14 cellular contexts compared by ENCODE assay signal in genomic region chr11:18769802-18770456, GRCh38. TPM values are rescaled to one million over a fixed set of nuclear protein-coding genes. Genes with fewer than 3 reads are reported as not detected.
DNase-seq lines count a peak whose midpoint lies in the region; ATAC-seq and TF ChIP-seq lines count a peak whose summit lies in the region.
"Had no signal": no experiment of that assay in that cellular context is flagged by ENCODE, and none has a peak within 500 bp of the region (broad histone marks: within the 10 kb centered on the region; RNA-seq: fewer than 3 reads in every experiment).

No MANE protein-coding gene starts in this region.

- ATAC-seq in GM18505 (IDR thresholded peaks at IDR 0.05; ENCODE audit: unreplicated experiment), result peak; percentile 40
- ATAC-seq in GM21390 (IDR thresholded peaks at IDR 0.05; ENCODE audit: unreplicated experiment), result peak; percentile 46
- peak; percentile 69 for ATAC-seq in HG03175 (IDR thresholded peaks at IDR 0.05; ENCODE audit: unreplicated experiment)
- ATAC-seq in psoas muscle, result no peak
- ATAC-seq: CD8-positive, alpha-beta T cell; HCT116 had no signal

- H3K36me3 Mint-ChIP-seq in glutamatergic neuron (ENCODE audit: unreplicated experiment), result no peaks in the 10 kb centered on the region
- H3K36me3 Mint-ChIP-seq: CD8-positive, alpha-beta T cell had no signal

- peaks cover 29% of the 10 kb centered on the region for H3K4me1 Mint-ChIP-seq in glutamatergic neuron (ENCODE audit: low read depth, unreplicated experiment)

- H3K4me1 ChIP-seq in psoas muscle, result peaks cover 3% of the 10 kb centered on the region
- H3K4me1 ChIP-seq: Peyer's patch, thyroid gland had no signal

- H3K9me3 Mint-ChIP-seq in glutamatergic neuron (ENCODE audit: unreplicated experiment), result peaks cover 5% of the 10 kb centered on the region
- H3K9me3 Mint-ChIP-seq: CD8-positive, alpha-beta T cell had no signal

- H3K27me3 Mint-ChIP-seq in glutamatergic neuron (ENCODE audit: unreplicated experiment), result peaks cover 5% of the 10 kb centered on the region

- H3K4me3 ChIP-seq in psoas muscle, result no peak overlapping the region
- H3K4me3 ChIP-seq: cardiac muscle cell, Peyer's patch, thyroid gland had no signal

- no peak for TF ChIP-seq POLR2A in GM18505 (IDR thresholded peaks at IDR 0.05; ENCODE audit: borderline replicate concordance, extremely low read depth, insufficient read depth, insufficient read length)

- no peak overlapping the region for H3K4me3 Mint-ChIP-seq in glutamatergic neuron (ENCODE audit: unreplicated experiment)
- H3K4me3 Mint-ChIP-seq: CD8-positive, alpha-beta T cell had no signal

- H3K27ac ChIP-seq in psoas muscle, result no peak overlapping the region
- H3K27ac ChIP-seq: cardiac muscle cell, Peyer's patch, thyroid gland had no signal

- peak overlapping the region; percentile 11 for H3K27ac Mint-ChIP-seq in glutamatergic neuron (ENCODE audit: unreplicated experiment)
- H3K27ac Mint-ChIP-seq: CD8-positive, alpha-beta T cell had no signal

- intact Hi-C loops in psoas muscle (cut with DNase I), result no loop called here

- TF ChIP-seq CTCF in glutamatergic neuron (IDR thresholded peaks at IDR 0.05; ENCODE audit: partially characterized antibody, unreplicated experiment) (no peak), psoas muscle (IDR thresholded peaks at IDR 0.05) (no peak)

- H3K9me3 ChIP-seq in psoas muscle, result no peaks in the 10 kb centered on the region
- H3K9me3 ChIP-seq: Peyer's patch, thyroid gland had no signal

- 53 to 60% (median 57%) methylated on average over 7 to 8 of the region's 8 CpGs for WGBS in psoas muscle, 3 donors

- peaks cover 0 to 8% (median 0%) of the 10 kb centered on the region in 3 donors for H3K27me3 ChIP-seq in psoas muscle (ENCODE audit: insufficient read depth in 3 of 3, low read length in 2 of 3)
- H3K27me3 ChIP-seq: Peyer's patch, thyroid gland had no signal

- H3K36me3 ChIP-seq in psoas muscle (ENCODE audit: insufficient read depth in 1 of 2, low read depth in 1 of 2), result no peaks in the 10 kb centered on the region
- H3K36me3 ChIP-seq: cardiac muscle cell, Peyer's patch, thyroid gland had no signal

- DNase-seq in glutamatergic neuron, result no peak
- DNase-seq in NCI-H2081 (lab: John Stamatoyannopoulos, UW), result no peak
- no peak for DNase-seq in stimulated activated CD4-positive, alpha-beta T cell treated with anti-CD3 and anti-CD28 coated beads, Interleukin-1b, Interleukin-23, amount 100 ng/mL, for 48 hours
- no peak for DNase-seq in stimulated activated CD4-positive, alpha-beta T cell treated with anti-CD3 and anti-CD28 coated beads, Interleukin-2, amount 100 ng/mL, for 48 hours
- DNase-seq in psoas muscle, result no peak
- DNase-seq: activated CD8-positive, alpha-beta memory T cell treated with anti-CD3 and anti-CD28 coated beads for 24 hours; CD8-positive, alpha-beta T cell; Peyer's patch; thyroid gland had no signal

RNA-seq across cellular contexts. Expression of gene PTPN5, which starts 21.7 kb away (rescaled TPM):
- 25.8 TPM for total RNA-seq in glutamatergic neuron (ENCODE audit: unreplicated experiment)
- 1 to 10 TPM in 1 of 4 donors, under 1 TPM in 3; 0.22 to 1.4 (median 0.71) TPM for total RNA-seq in psoas muscle
- polyA plus RNA-seq in psoas muscle, result under 1 TPM; 0.47 to 0.61 (median 0.47) TPM
- total RNA-seq: CD8-positive, alpha-beta T cell had no signal

RNA-seq across cellular contexts. Expression of gene IGSF22, which starts 43.9 kb away (rescaled TPM):
- total RNA-seq in glutamatergic neuron (ENCODE audit: unreplicated experiment), result 1.1 TPM
- under 1 TPM; 0.08 to 0.54 (median 0.46) TPM for total RNA-seq in psoas muscle
- polyA plus RNA-seq in psoas muscle, result under 1 TPM; 0.03 to 0.87 (median 0.53) TPM
- total RNA-seq: Peyer's patch had no signal

Comparison
In these comparisons a context has a peak if more than half of its experiments do, and no peak if none do; other contexts are left out.
1. ATAC-seq: peak in GM18505 (single experiment), GM21390 (single experiment) and HG03175 (single experiment); none in psoas muscle (0 of 4).
2. RNA of gene PTPN5, which starts 21.7 kb away (total RNA-seq): 25.8 TPM in glutamatergic neuron (single experiment); 0.22 to 1.4 TPM in psoas muscle; every median in the first group is over 10 times any median in the second.